20 cellular contexts compared by ENCODE assay signal in the genomic region with DNA sequence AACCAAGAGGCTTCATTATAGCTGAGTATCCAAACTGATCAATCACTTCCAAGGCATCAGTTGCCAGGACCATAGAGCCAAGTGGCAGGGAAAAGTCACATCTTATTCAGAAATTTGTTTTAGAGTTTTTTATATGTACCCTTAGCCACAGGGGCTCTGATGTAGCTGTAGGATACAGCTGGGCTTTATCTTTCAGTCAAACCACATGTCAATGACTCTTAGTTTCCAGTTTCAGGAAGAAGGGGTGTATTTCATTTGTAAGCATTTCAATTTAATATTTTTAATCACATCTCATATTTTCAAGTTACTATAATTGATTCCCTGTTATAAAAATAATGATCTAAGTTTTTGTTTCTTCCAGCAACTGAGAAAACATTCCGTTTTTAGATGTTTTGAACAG. TPM values are rescaled to one million over a fixed set of nuclear protein-coding genes. Genes with fewer than 3 reads are reported as not detected.
DNase-seq lines count a peak whose midpoint lies in the region; ATAC-seq and TF ChIP-seq lines count a peak whose summit lies in the region.
"Had no signal": no experiment of that assay in that cellular context is flagged by ENCODE, and none has a peak within 500 bp of the region (broad histone marks: within the 10 kb centered on the region; RNA-seq: fewer than 3 reads in every experiment).

No MANE protein-coding gene starts in this region.

- no peak for DNase-seq in activated T-cell treated with anti-CD3 and anti-CD28 coated beads, Interleukin-2, amount 50 U/mL, for 72 hours
- DNase-seq in activated T-cell treated with anti-CD3 and anti-CD28 coated beads, Interleukin-2, amount 50 U/mL, for 48 hours = no peak
- DNase-seq in MM.1S (peak; percentile 29), neural crest cell (ENCODE audit: low read depth, low spot score) (no peak), right lobe of liver (no peak)
- DNase-seq in activated T-helper 2 cell treated with anti-CD3 and anti-CD28 coated beads, Interferon-gamma antibody, Interleukin-2, Interleukin-4, amounts not matched to agents 10 μg/mL and 5 μg/mL and 100 μg/mL, durations not matched to agents 14 hours and 24 hours and 36 hours (ENCODE audit: low spot score) = no peak
- DNase-seq: activated CD4-positive, alpha-beta T cell treated with anti-CD3 and anti-CD28 coated beads for 4 hours; NCI-H1092 treated with DMSO at 0.1 percent for 48 hours; NCI-H187; NCI-H2171 treated with DMSO at 0.1 percent for 48 hours; NCI-H526; SIG-M5; stimulated activated CD4-positive, alpha-beta T cell treated with anti-CD3 and anti-CD28 coated beads, Interleukin-15, amount 100 ng/mL, for 24 hours; stimulated activated naive CD4-positive, alpha-beta T cell had no signal

- no peak for ATAC-seq in activated T-cell treated with anti-CD3 and anti-CD28 coated beads, Interleukin-2, amount 50 U/mL, for 72 hours (replicated peaks in 1 of 2)
- ATAC-seq in right lobe of liver = no peak
- no peak for ATAC-seq in HG02938 (IDR thresholded peaks at IDR 0.05; ENCODE audit: unreplicated experiment)
- no peak for ATAC-seq in GM18861 (IDR thresholded peaks at IDR 0.05; ENCODE audit: unreplicated experiment)
- ATAC-seq: left lobe of liver had no signal

- no peaks in the 10 kb centered on the region for H3K9me2 ChIP-seq in MM.1S (replicated peaks; ENCODE audit: insufficient read depth, low read length)

- H3K4me2 ChIP-seq in MM.1S (ENCODE audit: low read depth, low read length) = 0 out of 2 replicates have a peak overlapping the region, but pooled peaks have one; percentile 8

- no peaks in the 10 kb centered on the region for H4K20me1 ChIP-seq in MM.1S (ENCODE audit: insufficient read depth, low read length)

- no peaks in the 10 kb centered on the region for H3K9me3 ChIP-seq in MM.1S (replicated peaks; ENCODE audit: insufficient read depth, low read length)
- no peaks in the 10 kb centered on the region for H3K9me3 ChIP-seq in right lobe of liver
- H3K9me3 ChIP-seq: prostate gland, thoracic aorta had no signal

- WGBS in right lobe of liver (ENCODE audit: insufficient coverage, low coverage, low lambda C conversion rate, missing lambda C conversion rate) = 47% methylated on average over 1 of the region's 1 CpG

- H3K79me2 ChIP-seq in MM.1S (ENCODE audit: low read length) = peaks cover 23% of the 10 kb centered on the region

- no peaks in the 10 kb centered on the region for H3K27me3 ChIP-seq in MM.1S (replicated peaks; ENCODE audit: insufficient read depth, low read length)
- no peaks in the 10 kb centered on the region for H3K27me3 ChIP-seq in right lobe of liver

- H3K36me3 ChIP-seq in MM.1S (replicated peaks; ENCODE audit: insufficient read depth, low read length) = no peaks in the 10 kb centered on the region
- no peaks in the 10 kb centered on the region for H3K36me3 ChIP-seq in right lobe of liver
- H3K36me3 ChIP-seq: prostate gland, thoracic aorta had no signal

- H3K27ac Mint-ChIP-seq in activated T-cell treated with anti-CD3 and anti-CD28 coated beads, Interleukin-2, amount 50 U/mL, for 72 hours = peak overlapping the region; percentile 83
- peak overlapping the region; percentile 38 for H3K27ac Mint-ChIP-seq in activated T-helper 2 cell treated with anti-CD3 and anti-CD28 coated beads, Interferon-gamma antibody, Interleukin-2, Interleukin-4, amounts not matched to agents 10 μg/mL and 5 μg/mL and 100 μg/mL, durations not matched to agents 14 hours and 24 hours and 36 hours
- no peak overlapping the region for H3K27ac Mint-ChIP-seq in neural crest cell (ENCODE audit: unreplicated experiment)
- H3K27ac Mint-ChIP-seq: memory B cell had no signal

- H3K9me3 Mint-ChIP-seq in activated T-cell treated with anti-CD3 and anti-CD28 coated beads, Interleukin-2, amount 50 U/mL, for 72 hours = no peaks in the 10 kb centered on the region
- no peaks in the 10 kb centered on the region for H3K9me3 Mint-ChIP-seq in activated T-helper 2 cell treated with anti-CD3 and anti-CD28 coated beads, Interferon-gamma antibody, Interleukin-2, Interleukin-4, amounts not matched to agents 10 μg/mL and 5 μg/mL and 100 μg/mL, durations not matched to agents 14 hours and 24 hours and 36 hours
- H3K9me3 Mint-ChIP-seq in neural crest cell = no peaks in the 10 kb centered on the region
- H3K9me3 Mint-ChIP-seq: memory B cell had no signal

- H2AFZ ChIP-seq in MM.1S (ENCODE audit: low read length) = no peak overlapping the region

- intact Hi-C loops in activated T-helper 2 cell treated with anti-CD3 and anti-CD28 coated beads, Interferon-gamma antibody, Interleukin-2, Interleukin-4, amounts not matched to agents 10 μg/mL and 5 μg/mL and 100 μg/mL, durations not matched to agents 14 hours and 24 hours and 36 hours (cut with micrococcal nuclease) = loop anchor here (5.0 kb wide), 3 partner anchors 58 to 88 kb away; a partner anchor contains a TSS
- intact Hi-C loops in right lobe of liver (cut with DNase I) = no loop called here

- no peak for TF ChIP-seq POLR2A in right lobe of liver (IDR thresholded peaks at IDR 0.05)

- H3K36me3 Mint-ChIP-seq in activated T-cell treated with anti-CD3 and anti-CD28 coated beads, Interleukin-2, amount 50 U/mL, for 72 hours (ENCODE audit: insufficient read depth in 2 of 2) = peaks cover 0 to 5% of the 10 kb centered on the region in 2 donors
- no peaks in the 10 kb centered on the region for H3K36me3 Mint-ChIP-seq in activated T-helper 2 cell treated with anti-CD3 and anti-CD28 coated beads, Interferon-gamma antibody, Interleukin-2, Interleukin-4, amounts not matched to agents 10 μg/mL and 5 μg/mL and 100 μg/mL, durations not matched to agents 14 hours and 24 hours and 36 hours (ENCODE audit: low read depth)
- no peaks in the 10 kb centered on the region for H3K36me3 Mint-ChIP-seq in neural crest cell (ENCODE audit: low read depth)
- H3K36me3 Mint-ChIP-seq: memory B cell had no signal

- peak overlapping the region in 1 of 2 donors; percentile 23 for H3K4me3 Mint-ChIP-seq in activated T-cell treated with anti-CD3 and anti-CD28 coated beads, Interleukin-2, amount 50 U/mL, for 72 hours
- H3K4me3 Mint-ChIP-seq in activated T-helper 2 cell treated with anti-CD3 and anti-CD28 coated beads, Interferon-gamma antibody, Interleukin-2, Interleukin-4, amounts not matched to agents 10 μg/mL and 5 μg/mL and 100 μg/mL, durations not matched to agents 14 hours and 24 hours and 36 hours (ENCODE audit: low read depth) = peak overlapping the region; percentile 71
- H3K4me3 Mint-ChIP-seq in neural crest cell = peak overlapping the region; percentile 94

- peaks cover 53% of the 10 kb centered on the region for H3K4me1 Mint-ChIP-seq in activated T-cell treated with anti-CD3 and anti-CD28 coated beads, Interleukin-2, amount 50 U/mL, for 72 hours (ENCODE audit: low read depth)
- peaks cover 29% of the 10 kb centered on the region for H3K4me1 Mint-ChIP-seq in activated T-helper 2 cell treated with anti-CD3 and anti-CD28 coated beads, Interferon-gamma antibody, Interleukin-2, Interleukin-4, amounts not matched to agents 10 μg/mL and 5 μg/mL and 100 μg/mL, durations not matched to agents 14 hours and 24 hours and 36 hours (ENCODE audit: low read depth)
- H3K4me1 Mint-ChIP-seq in neural crest cell = peaks cover 29% of the 10 kb centered on the region

- no peak overlapping the region for H3K4me3 ChIP-seq in MM.1S (ENCODE audit: low read length)
- H3K4me3 ChIP-seq in right lobe of liver = no peak overlapping the region
- H3K4me3 ChIP-seq: prostate gland, thoracic aorta had no signal

- peaks cover 18% of the 10 kb centered on the region for H3F3A ChIP-seq in MM.1S (ENCODE audit: insufficient read depth, low read length)

- peak overlapping the region; percentile 9; the same call in 1 of the 2 replicates for H3K27ac ChIP-seq in MM.1S (ENCODE audit: low read length)
- H3K27ac ChIP-seq in right lobe of liver = no peak overlapping the region
- H3K27ac ChIP-seq: prostate gland, thoracic aorta had no signal

- peaks cover 23% of the 10 kb centered on the region for H3K4me1 ChIP-seq in MM.1S (ENCODE audit: low read length)
- peaks cover 0 to 17% (median 6%) of the 10 kb centered on the region in 4 donors for H3K4me1 ChIP-seq in right lobe of liver

- TF ChIP-seq CTCF in MM.1S (IDR thresholded peaks at IDR 0.05; ENCODE audit: low read length) (no peak), neural crest cell (conservative IDR thresholded peaks at IDR 0.05) (no peak), right lobe of liver (IDR thresholded peaks at IDR 0.05) (no peak)

- no peaks in the 10 kb centered on the region for H3K27me3 Mint-ChIP-seq in activated T-cell treated with anti-CD3 and anti-CD28 coated beads, Interleukin-2, amount 50 U/mL, for 72 hours (ENCODE audit: low read depth)
- H3K27me3 Mint-ChIP-seq in activated T-helper 2 cell treated with anti-CD3 and anti-CD28 coated beads, Interferon-gamma antibody, Interleukin-2, Interleukin-4, amounts not matched to agents 10 μg/mL and 5 μg/mL and 100 μg/mL, durations not matched to agents 14 hours and 24 hours and 36 hours (ENCODE audit: low read depth) = no peaks in the 10 kb centered on the region
- no peaks in the 10 kb centered on the region for H3K27me3 Mint-ChIP-seq in neural crest cell (ENCODE audit: low read depth)
- H3K27me3 Mint-ChIP-seq: memory B cell had no signal

- H3K9ac ChIP-seq in MM.1S (ENCODE audit: low read length) = no peak overlapping the region

RNA-seq across cellular contexts. Expression of a gene that starts 2.9 kb away (rescaled TPM):
- total RNA-seq in activated T-cell treated with anti-CD3 and anti-CD28 coated beads, Interleukin-2, amount 50 U/mL, for 72 hours = 10 to 100 TPM; 27.3 to 29.2 TPM
- total RNA-seq in activated T-helper 2 cell treated with anti-CD3 and anti-CD28 coated beads, Interferon-gamma antibody, Interleukin-2, Interleukin-4, amounts not matched to agents 10 μg/mL and 5 μg/mL and 100 μg/mL, durations not matched to agents 14 hours and 24 hours and 36 hours = 27.7 and 30.4 TPM in 2 replicates
- total RNA-seq in neural crest cell = 38.7 and 44.4 TPM in 2 replicates
- total RNA-seq in right lobe of liver = 10 to 100 TPM; 25.4 to 44.3 (median 35.9) TPM

RNA-seq across cellular contexts. Expression of a gene that starts 33.7 kb away (rescaled TPM):
- 1 to 10 TPM; 6.8 to 8.0 TPM for total RNA-seq in activated T-cell treated with anti-CD3 and anti-CD28 coated beads, Interleukin-2, amount 50 U/mL, for 72 hours
- 8.5 and 9.1 TPM in 2 replicates for total RNA-seq in activated T-helper 2 cell treated with anti-CD3 and anti-CD28 coated beads, Interferon-gamma antibody, Interleukin-2, Interleukin-4, amounts not matched to agents 10 μg/mL and 5 μg/mL and 100 μg/mL, durations not matched to agents 14 hours and 24 hours and 36 hours
- total RNA-seq in neural crest cell = 0.23 TPM in 1 of 2 replicates, not detected in the other
- 1 to 10 TPM in 5 of 6 experiments, under 1 TPM in 1; 0.68 to 3.6 (median 2.8) TPM for total RNA-seq in right lobe of liver

RNA-seq across cellular contexts. Expression of a gene that starts 41.2 kb away (rescaled TPM):
- total RNA-seq in activated T-cell treated with anti-CD3 and anti-CD28 coated beads, Interleukin-2, amount 50 U/mL, for 72 hours = 10 to 100 TPM; 77.7 to 89.0 TPM
- 102 and 106 TPM in 2 replicates for total RNA-seq in activated T-helper 2 cell treated with anti-CD3 and anti-CD28 coated beads, Interferon-gamma antibody, Interleukin-2, Interleukin-4, amounts not matched to agents 10 μg/mL and 5 μg/mL and 100 μg/mL, durations not matched to agents 14 hours and 24 hours and 36 hours
- 107 and 109 TPM in 2 replicates for total RNA-seq in neural crest cell
- total RNA-seq in right lobe of liver = 10 to 100 TPM; 19.7 to 33.0 (median 25.8) TPM
